Comparison of ENCODE assay signal across 1 cellular context in the genomic region with DNA sequence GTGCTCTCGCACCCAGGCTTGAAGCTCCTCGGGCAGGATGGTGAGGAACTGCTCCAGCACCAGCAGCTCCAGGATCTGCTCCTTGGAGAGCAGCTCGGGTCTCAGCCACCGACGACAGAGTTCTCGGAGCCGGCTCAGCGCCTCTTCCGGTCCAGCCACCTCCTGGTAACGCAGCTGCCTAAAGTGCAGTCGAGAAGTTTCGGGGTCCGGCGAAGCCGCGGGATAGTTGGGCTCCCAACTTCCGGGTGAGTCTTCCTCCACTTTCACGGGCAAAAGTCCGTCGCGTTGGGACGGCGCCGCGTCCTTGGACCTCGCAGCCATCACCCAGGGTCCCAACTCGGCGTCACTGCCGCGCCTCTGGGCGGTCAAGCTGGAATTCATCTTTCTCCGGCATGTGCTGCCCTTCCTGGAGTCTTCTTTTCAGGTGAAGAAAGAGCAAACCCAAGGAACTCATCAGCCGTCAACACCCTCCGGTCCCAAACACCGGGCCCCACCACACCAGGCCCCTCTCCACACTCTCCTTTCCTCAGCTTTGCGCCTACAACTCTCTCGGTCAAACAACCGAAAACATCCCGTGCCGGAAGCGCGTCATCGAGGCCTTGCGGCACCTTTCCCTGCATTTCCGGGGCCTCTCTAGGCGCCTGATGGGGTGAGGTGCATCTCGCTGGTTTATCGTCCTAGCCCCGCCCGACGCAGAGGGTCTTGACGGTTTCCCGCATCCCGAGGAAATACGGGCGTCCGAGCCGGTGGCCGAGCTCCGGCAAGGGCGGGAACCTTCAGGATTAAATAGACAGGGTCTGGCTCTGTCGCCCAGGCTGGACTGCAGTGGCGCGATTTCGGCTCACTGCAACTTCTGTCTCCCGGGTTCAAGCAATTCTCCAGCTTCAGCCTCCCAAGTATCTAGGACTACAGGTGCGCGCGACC.
TF ChIP-seq lines count a peak whose summit lies in the region.

A gene (minus strand): TSS at position 569 of the 924 bp plus-strand sequence. CDS start 188 bp downstream, at position 381.

TF ChIP-seq in HEK293, 187 proteins besides CTCF, POLR2A, EP300 and RAD21 (continued from another document and continues in another):
- TF ChIP-seq, protein P1, sequence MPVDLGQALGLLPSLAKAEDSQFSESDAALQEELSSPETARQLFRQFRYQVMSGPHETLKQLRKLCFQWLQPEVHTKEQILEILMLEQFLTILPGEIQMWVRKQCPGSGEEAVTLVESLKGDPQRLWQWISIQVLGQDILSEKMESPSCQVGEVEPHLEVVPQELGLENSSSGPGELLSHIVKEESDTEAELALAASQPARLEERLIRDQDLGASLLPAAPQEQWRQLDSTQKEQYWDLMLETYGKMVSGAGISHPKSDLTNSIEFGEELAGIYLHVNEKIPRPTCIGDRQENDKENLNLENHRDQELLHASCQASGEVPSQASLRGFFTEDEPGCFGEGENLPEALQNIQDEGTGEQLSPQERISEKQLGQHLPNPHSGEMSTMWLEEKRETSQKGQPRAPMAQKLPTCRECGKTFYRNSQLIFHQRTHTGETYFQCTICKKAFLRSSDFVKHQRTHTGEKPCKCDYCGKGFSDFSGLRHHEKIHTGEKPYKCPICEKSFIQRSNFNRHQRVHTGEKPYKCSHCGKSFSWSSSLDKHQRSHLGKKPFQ (tag by site-specific recombination; IDR thresholded peaks at IDR 0.05): no peak
- TF ChIP-seq, protein P2, sequence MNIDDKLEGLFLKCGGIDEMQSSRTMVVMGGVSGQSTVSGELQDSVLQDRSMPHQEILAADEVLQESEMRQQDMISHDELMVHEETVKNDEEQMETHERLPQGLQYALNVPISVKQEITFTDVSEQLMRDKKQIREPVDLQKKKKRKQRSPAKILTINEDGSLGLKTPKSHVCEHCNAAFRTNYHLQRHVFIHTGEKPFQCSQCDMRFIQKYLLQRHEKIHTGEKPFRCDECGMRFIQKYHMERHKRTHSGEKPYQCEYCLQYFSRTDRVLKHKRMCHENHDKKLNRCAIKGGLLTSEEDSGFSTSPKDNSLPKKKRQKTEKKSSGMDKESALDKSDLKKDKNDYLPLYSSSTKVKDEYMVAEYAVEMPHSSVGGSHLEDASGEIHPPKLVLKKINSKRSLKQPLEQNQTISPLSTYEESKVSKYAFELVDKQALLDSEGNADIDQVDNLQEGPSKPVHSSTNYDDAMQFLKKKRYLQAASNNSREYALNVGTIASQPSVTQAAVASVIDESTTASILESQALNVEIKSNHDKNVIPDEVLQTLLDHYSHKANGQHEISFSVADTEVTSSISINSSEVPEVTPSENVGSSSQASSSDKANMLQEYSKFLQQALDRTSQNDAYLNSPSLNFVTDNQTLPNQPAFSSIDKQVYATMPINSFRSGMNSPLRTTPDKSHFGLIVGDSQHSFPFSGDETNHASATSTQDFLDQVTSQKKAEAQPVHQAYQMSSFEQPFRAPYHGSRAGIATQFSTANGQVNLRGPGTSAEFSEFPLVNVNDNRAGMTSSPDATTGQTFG (tag by site-specific recombination; IDR thresholded peaks at IDR 0.05; ENCODE audit: borderline replicate concordance): no peak
- no peak for TF ChIP-seq ZNF202 (tag by site-specific recombination; IDR thresholded peaks at IDR 0.05; ENCODE audit: borderline replicate concordance)
- TF ChIP-seq, protein P3, sequence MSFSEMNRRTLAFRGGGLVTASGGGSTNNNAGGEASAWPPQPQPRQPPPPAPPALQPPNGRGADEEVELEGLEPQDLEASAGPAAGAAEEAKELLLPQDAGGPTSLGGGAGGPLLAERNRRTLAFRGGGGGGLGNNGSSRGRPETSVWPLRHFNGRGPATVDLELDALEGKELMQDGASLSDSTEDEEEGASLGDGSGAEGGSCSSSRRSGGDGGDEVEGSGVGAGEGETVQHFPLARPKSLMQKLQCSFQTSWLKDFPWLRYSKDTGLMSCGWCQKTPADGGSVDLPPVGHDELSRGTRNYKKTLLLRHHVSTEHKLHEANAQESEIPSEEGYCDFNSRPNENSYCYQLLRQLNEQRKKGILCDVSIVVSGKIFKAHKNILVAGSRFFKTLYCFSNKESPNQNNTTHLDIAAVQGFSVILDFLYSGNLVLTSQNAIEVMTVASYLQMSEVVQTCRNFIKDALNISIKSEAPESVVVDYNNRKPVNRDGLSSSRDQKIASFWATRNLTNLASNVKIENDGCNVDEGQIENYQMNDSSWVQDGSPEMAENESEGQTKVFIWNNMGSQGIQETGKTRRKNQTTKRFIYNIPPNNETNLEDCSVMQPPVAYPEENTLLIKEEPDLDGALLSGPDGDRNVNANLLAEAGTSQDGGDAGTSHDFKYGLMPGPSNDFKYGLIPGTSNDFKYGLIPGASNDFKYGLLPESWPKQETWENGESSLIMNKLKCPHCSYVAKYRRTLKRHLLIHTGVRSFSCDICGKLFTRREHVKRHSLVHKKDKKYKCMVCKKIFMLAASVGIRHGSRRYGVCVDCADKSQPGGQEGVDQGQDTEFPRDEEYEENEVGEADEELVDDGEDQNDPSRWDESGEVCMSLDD (tag by site-specific recombination; IDR thresholded peaks at IDR 0.05): peak; percentile 33; the same call in 1 of the 2 replicates
- no peak for TF ChIP-seq ZNF114 (tag by site-specific recombination; IDR thresholded peaks at IDR 0.05)
- no peak for TF ChIP-seq ZNF623 (tag by site-specific recombination; IDR thresholded peaks at IDR 0.05)
- no peak for TF ChIP-seq ZNF133 (tag by site-specific recombination; IDR thresholded peaks at IDR 0.05)
- TF ChIP-seq, protein P4, sequence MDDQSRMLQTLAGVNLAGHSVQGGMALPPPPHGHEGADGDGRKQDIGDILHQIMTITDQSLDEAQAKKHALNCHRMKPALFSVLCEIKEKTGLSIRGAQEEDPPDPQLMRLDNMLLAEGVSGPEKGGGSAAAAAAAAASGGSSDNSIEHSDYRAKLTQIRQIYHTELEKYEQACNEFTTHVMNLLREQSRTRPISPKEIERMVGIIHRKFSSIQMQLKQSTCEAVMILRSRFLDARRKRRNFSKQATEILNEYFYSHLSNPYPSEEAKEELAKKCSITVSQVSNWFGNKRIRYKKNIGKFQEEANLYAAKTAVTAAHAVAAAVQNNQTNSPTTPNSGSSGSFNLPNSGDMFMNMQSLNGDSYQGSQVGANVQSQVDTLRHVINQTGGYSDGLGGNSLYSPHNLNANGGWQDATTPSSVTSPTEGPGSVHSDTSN (CRISPR knock-in tag; IDR thresholded peaks at IDR 0.05): 0 out of 2 replicates have a peak, but pooled peaks have one; percentile 42
- TF ChIP-seq ZNF621 (tag by site-specific recombination; IDR thresholded peaks at IDR 0.05): no peak
- TF ChIP-seq ZNF239 (tag by site-specific recombination; IDR thresholded peaks at IDR 0.05): no peak
- peak; percentile 58; the same call in 1 of the 2 replicates for TF ChIP-seq YY1 (tag by site-specific recombination; IDR thresholded peaks at IDR 0.05)
- TF ChIP-seq HOXC10 (CRISPR knock-in tag; IDR thresholded peaks at IDR 0.05): no peak
- TF ChIP-seq GLI4 (tag by site-specific recombination; IDR thresholded peaks at IDR 0.05): no peak
- TF ChIP-seq ZNF274 (IDR thresholded peaks at IDR 0.05; ENCODE audit: low read length): no peak
- no peak for TF ChIP-seq ZNF274 (tag by site-specific recombination; IDR thresholded peaks at IDR 0.05; ENCODE audit: borderline replicate concordance)
- TF ChIP-seq, protein P5, sequence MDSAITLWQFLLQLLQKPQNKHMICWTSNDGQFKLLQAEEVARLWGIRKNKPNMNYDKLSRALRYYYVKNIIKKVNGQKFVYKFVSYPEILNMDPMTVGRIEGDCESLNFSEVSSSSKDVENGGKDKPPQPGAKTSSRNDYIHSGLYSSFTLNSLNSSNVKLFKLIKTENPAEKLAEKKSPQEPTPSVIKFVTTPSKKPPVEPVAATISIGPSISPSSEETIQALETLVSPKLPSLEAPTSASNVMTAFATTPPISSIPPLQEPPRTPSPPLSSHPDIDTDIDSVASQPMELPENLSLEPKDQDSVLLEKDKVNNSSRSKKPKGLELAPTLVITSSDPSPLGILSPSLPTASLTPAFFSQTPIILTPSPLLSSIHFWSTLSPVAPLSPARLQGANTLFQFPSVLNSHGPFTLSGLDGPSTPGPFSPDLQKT (IDR thresholded peaks at IDR 0.05; ENCODE audit: borderline replicate concordance, low read depth, low read length): no peak; the same call in 1 of the 2 replicates
- no peak for TF ChIP-seq OSR2 (tag by site-specific recombination; IDR thresholded peaks at IDR 0.05)
- TF ChIP-seq WT1 (tag by site-specific recombination; IDR thresholded peaks at IDR 0.05): no peak
- no peak for TF ChIP-seq KLF7 (tag by site-specific recombination; IDR thresholded peaks at IDR 0.05; ENCODE audit: borderline replicate concordance)
- no peak for TF ChIP-seq ZNF121 (tag by site-specific recombination; IDR thresholded peaks at IDR 0.05)
- no peak for TF ChIP-seq ZSCAN30 (tag by site-specific recombination; IDR thresholded peaks at IDR 0.05)
- TF ChIP-seq MEIS1 (CRISPR knock-in tag; IDR thresholded peaks at IDR 0.05; ENCODE audit: borderline replicate concordance): no peak
- no peak for TF ChIP-seq HOXA7 (CRISPR knock-in tag; IDR thresholded peaks at IDR 0.05; ENCODE audit: borderline replicate concordance)
- no peak for TF ChIP-seq ZNF48 (tag by site-specific recombination; IDR thresholded peaks at IDR 0.05)
- TF ChIP-seq, protein P6, sequence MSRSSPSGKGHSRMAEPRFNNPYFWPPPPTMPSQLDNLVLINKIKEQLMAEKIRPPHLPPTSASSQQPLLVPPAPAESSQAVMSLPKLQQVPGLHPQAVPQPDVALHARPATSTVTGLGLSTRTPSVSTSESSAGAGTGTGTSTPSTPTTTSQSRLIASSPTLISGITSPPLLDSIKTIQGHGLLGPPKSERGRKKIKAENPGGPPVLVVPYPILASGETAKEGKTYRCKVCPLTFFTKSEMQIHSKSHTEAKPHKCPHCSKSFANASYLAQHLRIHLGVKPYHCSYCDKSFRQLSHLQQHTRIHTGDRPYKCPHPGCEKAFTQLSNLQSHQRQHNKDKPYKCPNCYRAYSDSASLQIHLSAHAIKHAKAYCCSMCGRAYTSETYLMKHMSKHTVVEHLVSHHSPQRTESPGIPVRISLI (tag by site-specific recombination; IDR thresholded peaks at IDR 0.05): no peak
- TF ChIP-seq ZXDB (tag by site-specific recombination; IDR thresholded peaks at IDR 0.05): peak; percentile 89
- TF ChIP-seq, protein P7, sequence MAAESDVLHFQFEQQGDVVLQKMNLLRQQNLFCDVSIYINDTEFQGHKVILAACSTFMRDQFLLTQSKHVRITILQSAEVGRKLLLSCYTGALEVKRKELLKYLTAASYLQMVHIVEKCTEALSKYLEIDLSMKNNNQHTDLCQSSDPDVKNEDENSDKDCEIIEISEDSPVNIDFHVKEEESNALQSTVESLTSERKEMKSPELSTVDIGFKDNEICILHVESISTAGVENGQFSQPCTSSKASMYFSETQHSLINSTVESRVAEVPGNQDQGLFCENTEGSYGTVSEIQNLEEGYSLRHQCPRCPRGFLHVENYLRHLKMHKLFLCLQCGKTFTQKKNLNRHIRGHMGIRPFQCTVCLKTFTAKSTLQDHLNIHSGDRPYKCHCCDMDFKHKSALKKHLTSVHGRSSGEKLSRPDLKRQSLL (tag by site-specific recombination; IDR thresholded peaks at IDR 0.05): peak; percentile 98
- TF ChIP-seq ZNF174 (tag by site-specific recombination; IDR thresholded peaks at IDR 0.05): no peak
- TF ChIP-seq, protein P8, sequence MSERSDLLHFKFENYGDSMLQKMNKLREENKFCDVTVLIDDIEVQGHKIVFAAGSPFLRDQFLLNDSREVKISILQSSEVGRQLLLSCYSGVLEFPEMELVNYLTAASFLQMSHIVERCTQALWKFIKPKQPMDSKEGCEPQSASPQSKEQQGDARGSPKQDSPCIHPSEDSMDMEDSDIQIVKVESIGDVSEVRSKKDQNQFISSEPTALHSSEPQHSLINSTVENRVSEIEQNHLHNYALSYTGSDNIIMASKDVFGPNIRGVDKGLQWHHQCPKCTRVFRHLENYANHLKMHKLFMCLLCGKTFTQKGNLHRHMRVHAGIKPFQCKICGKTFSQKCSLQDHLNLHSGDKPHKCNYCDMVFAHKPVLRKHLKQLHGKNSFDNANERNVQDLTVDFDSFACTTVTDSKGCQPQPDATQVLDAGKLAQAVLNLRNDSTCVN (tag by site-specific recombination; optimal IDR thresholded peaks at IDR 0.05): peak; percentile 57
- TF ChIP-seq, protein P9, sequence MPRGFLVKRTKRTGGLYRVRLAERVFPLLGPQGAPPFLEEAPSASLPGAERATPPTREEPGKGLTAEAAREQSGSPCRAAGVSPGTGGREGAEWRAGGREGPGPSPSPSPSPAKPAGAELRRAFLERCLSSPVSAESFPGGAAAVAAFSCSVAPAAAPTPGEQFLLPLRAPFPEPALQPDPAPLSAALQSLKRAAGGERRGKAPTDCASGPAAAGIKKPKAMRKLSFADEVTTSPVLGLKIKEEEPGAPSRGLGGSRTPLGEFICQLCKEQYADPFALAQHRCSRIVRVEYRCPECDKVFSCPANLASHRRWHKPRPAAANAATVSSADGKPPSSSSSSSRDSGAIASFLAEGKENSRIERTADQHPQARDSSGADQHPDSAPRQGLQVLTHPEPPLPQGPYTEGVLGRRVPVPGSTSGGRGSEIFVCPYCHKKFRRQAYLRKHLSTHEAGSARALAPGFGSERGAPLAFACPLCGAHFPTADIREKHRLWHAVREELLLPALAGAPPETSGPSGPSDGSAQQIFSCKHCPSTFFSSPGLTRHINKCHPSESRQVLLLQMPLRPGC (tag by site-specific recombination; IDR thresholded peaks at IDR 0.05): peak; percentile 64
- TF ChIP-seq ZNF585B (tag by site-specific recombination; IDR thresholded peaks at IDR 0.05): no peak
- peak; percentile 59; the same call in 1 of the 2 replicates for TF ChIP-seq ZNF394 (tag by site-specific recombination; IDR thresholded peaks at IDR 0.05; ENCODE audit: borderline replicate concordance)
- peak; percentile 95 for TF ChIP-seq ZNF335 (tag by site-specific recombination; conservative IDR thresholded peaks at IDR 0.05)
- TF ChIP-seq SP7 (tag by site-specific recombination; IDR thresholded peaks at IDR 0.05): peak; percentile 76
- TF ChIP-seq ZIC2 (tag by site-specific recombination; IDR thresholded peaks at IDR 0.05): no peak
- 0 out of 2 replicates have a peak, but pooled peaks have one; percentile 64 for TF ChIP-seq ZNF24 (tag by site-specific recombination; IDR thresholded peaks at IDR 0.05)
- TF ChIP-seq ZNF837 (tag by site-specific recombination; IDR thresholded peaks at IDR 0.05): no peak
- no peak for TF ChIP-seq ZNF514 (tag by site-specific recombination; IDR thresholded peaks at IDR 0.05)
- TF ChIP-seq ZNF426 (tag by site-specific recombination; IDR thresholded peaks at IDR 0.05): no peak
- TF ChIP-seq ZNF558 (tag by site-specific recombination; IDR thresholded peaks at IDR 0.05): peak; percentile 33; the same call in 1 of the 2 replicates
- TF ChIP-seq, protein P10, sequence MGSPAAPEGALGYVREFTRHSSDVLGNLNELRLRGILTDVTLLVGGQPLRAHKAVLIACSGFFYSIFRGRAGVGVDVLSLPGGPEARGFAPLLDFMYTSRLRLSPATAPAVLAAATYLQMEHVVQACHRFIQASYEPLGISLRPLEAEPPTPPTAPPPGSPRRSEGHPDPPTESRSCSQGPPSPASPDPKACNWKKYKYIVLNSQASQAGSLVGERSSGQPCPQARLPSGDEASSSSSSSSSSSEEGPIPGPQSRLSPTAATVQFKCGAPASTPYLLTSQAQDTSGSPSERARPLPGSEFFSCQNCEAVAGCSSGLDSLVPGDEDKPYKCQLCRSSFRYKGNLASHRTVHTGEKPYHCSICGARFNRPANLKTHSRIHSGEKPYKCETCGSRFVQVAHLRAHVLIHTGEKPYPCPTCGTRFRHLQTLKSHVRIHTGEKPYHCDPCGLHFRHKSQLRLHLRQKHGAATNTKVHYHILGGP (tag by site-specific recombination; IDR thresholded peaks at IDR 0.05): no peak
- TF ChIP-seq ZNF16 (tag by site-specific recombination; IDR thresholded peaks at IDR 0.05; ENCODE audit: low read depth): no peak
- peak; percentile 29; the same call in 1 of the 2 replicates for TF ChIP-seq ZSCAN23 (tag by site-specific recombination; IDR thresholded peaks at IDR 0.05)
- TF ChIP-seq GLIS1 (tag by site-specific recombination; IDR thresholded peaks at IDR 0.05): no peak
